8 cellular contexts compared by ENCODE assay signal in genomic region chr6:12009180-12009748, GRCh38. TPM values are rescaled to one million over a fixed set of nuclear protein-coding genes. Genes with fewer than 3 reads are reported as not detected.
A peak's percentile ranks its signal among the peaks of the same experiment; 100 is the strongest.
DNase-seq lines count a peak whose midpoint lies in the region; ATAC-seq and TF ChIP-seq lines count a peak whose summit lies in the region.

No MANE protein-coding gene starts in this region.

- H3K4me3 ChIP-seq in H7 (ENCODE audit: insufficient read depth, low read depth, low read length) (peak overlapping the region; percentile 53), WI38 (ENCODE audit: low read depth, low read length) (peak overlapping the region; percentile 66), right cardiac atrium (ENCODE audit: low read length) (peak overlapping the region; percentile 92), smooth muscle cell (peak overlapping the region; percentile 96)

- peak overlapping the region; percentile 80 for H3K27ac ChIP-seq in right cardiac atrium (ENCODE audit: low read length)
- peak overlapping the region; percentile 100 for H3K27ac ChIP-seq in smooth muscle cell (ENCODE audit: low read depth)

- H3K9me3 ChIP-seq in right cardiac atrium (ENCODE audit: control insufficient read depth, low read length) = no peaks in the 10 kb centered on the region
- H3K9me3 ChIP-seq in smooth muscle cell (replicated peaks; ENCODE audit: low read depth) = no peaks in the 10 kb centered on the region

- H3K9ac ChIP-seq in smooth muscle cell (ENCODE audit: low read depth) = peak overlapping the region; percentile 98

- ATAC-seq in right cardiac atrium (no peak), HG02852 (IDR thresholded peaks at IDR 0.05; ENCODE audit: unreplicated experiment) (no peak)

- H3F3A ChIP-seq in smooth muscle cell (ENCODE audit: low read depth) = peaks cover 15% of the 10 kb centered on the region

- H3K27me3 ChIP-seq in H7 (ENCODE audit: control insufficient read depth, insufficient read depth, low read length) (no peaks in the 10 kb centered on the region), right cardiac atrium (ENCODE audit: control insufficient read depth, insufficient read depth) (no peaks in the 10 kb centered on the region), smooth muscle cell (ENCODE audit: low read depth) (no peaks in the 10 kb centered on the region)

- H3K36me3 ChIP-seq in H7 (replicated peaks; ENCODE audit: control insufficient read depth, insufficient read depth, low read length) (no peaks in the 10 kb centered on the region), smooth muscle cell (ENCODE audit: low read depth) (no peaks in the 10 kb centered on the region)

- H3K4me1 ChIP-seq in right cardiac atrium (ENCODE audit: control insufficient read depth, insufficient read depth, low read length) (no peaks in the 10 kb centered on the region), smooth muscle cell (ENCODE audit: low read depth) (peaks cover 28% of the 10 kb centered on the region)

- H3K79me2 ChIP-seq in smooth muscle cell (ENCODE audit: low read depth) = peaks cover 14% of the 10 kb centered on the region

- WGBS in right cardiac atrium = under 1% methylated on average over 29 of the region's 29 CpGs
- 1% methylated on average over 8 of the region's 29 CpGs for WGBS in smooth muscle cell (ENCODE audit: low lambda C conversion rate)

- intact Hi-C loops in right cardiac atrium (cut with DNase I) = no loop called here

- peak overlapping the region; percentile 74 for H2AFZ ChIP-seq in smooth muscle cell (ENCODE audit: low read depth)

- peak overlapping the region; percentile 99 for H3K4me2 ChIP-seq in smooth muscle cell

- TF ChIP-seq CTCF in WI38 (IDR thresholded peaks at IDR 0.05; ENCODE audit: low read depth, low read length) (no peak), smooth muscle cell (IDR thresholded peaks at IDR 0.05; ENCODE audit: borderline replicate concordance, insufficient read depth, poor library complexity, severe bottlenecking) (no peak), GM20000 (IDR thresholded peaks at IDR 0.05; ENCODE audit: extremely low read depth, missing control alignments) (no peak)

- H4K20me1 ChIP-seq in smooth muscle cell (ENCODE audit: low read depth) = peaks cover under 1% of the 10 kb centered on the region

- DNase-seq in H7 (no peak), right cardiac atrium (no peak), smooth muscle cell (lab: John Stamatoyannopoulos, UW; ENCODE audit: unreplicated experiment) (no peak), NCI-H345 (lab: John Stamatoyannopoulos, UW) (no peak), GM20000 (ENCODE audit: low spot score) (no peak), NCI-H510A (lab: John Stamatoyannopoulos, UW) (no peak)

RNA-seq across cellular contexts. Expression of gene HIVEP1, which starts 2.8 kb away (rescaled TPM):
- total RNA-seq in H7 (2014; rRNA removed; shearing (Covaris generic)) = 13.3 and 16.0 TPM in 2 replicates
- 10 to 100 TPM; 12.4 to 16.9 (median 15.4) TPM for total RNA-seq in right cardiac atrium
- polyA plus RNA-seq in right cardiac atrium = 5.1 TPM
- total RNA-seq in smooth muscle cell = 51.9 and 58.8 TPM in 2 replicates
- 6.8 and 8.0 TPM in 2 replicates for polyA plus RNA-seq in smooth muscle cell
